2 cellular contexts compared by ENCODE assay signal in genomic region chr6:148177589-148178233, GRCh38.
TF ChIP-seq lines count a peak whose summit lies in the region.

No MANE protein-coding gene starts in this region.

TF ChIP-seq in IMR-90, 13 proteins besides CTCF, POLR2A, EP300 and RAD21:
- TF ChIP-seq CEBPB (IDR thresholded peaks at IDR 0.05; ENCODE audit: low read depth, low read length) (peak; percentile 51), MAZ (IDR thresholded peaks at IDR 0.05; ENCODE audit: borderline replicate concordance, low read depth, low read length) (no peak), SMC3 (IDR thresholded peaks at IDR 0.05; ENCODE audit: low read depth, low read length) (peak; percentile 84)
- TF ChIP-seq, protein P1, sequence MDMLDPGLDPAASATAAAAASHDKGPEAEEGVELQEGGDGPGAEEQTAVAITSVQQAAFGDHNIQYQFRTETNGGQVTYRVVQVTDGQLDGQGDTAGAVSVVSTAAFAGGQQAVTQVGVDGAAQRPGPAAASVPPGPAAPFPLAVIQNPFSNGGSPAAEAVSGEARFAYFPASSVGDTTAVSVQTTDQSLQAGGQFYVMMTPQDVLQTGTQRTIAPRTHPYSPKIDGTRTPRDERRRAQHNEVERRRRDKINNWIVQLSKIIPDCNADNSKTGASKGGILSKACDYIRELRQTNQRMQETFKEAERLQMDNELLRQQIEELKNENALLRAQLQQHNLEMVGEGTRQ (IDR thresholded peaks at IDR 0.05; ENCODE audit: low read depth, low read length) = no peak
TF ChIP-seq in IMR-90: peak in this region for 2.

TF ChIP-seq in endothelial cell of umbilical vein, 7 proteins besides CTCF, POLR2A, EP300 and RAD21:
- TF ChIP-seq GATA2 (IDR thresholded peaks at IDR 0.05; ENCODE audit: insufficient read depth, insufficient read length, low read depth, low read length) (no peak), POLR2AphosphoS5 (IDR thresholded peaks at IDR 0.05; ENCODE audit: insufficient read depth, low read depth, low read length) (no peak), FOS (IDR thresholded peaks at IDR 0.05; ENCODE audit: borderline replicate concordance, insufficient read depth, low read length) (no peak), JUN (IDR thresholded peaks at IDR 0.05; ENCODE audit: borderline replicate concordance, insufficient read depth, insufficient read length, low read depth) (no peak), EZH2 (IDR thresholded peaks at IDR 0.05; ENCODE audit: borderline replicate concordance, low read depth, low read length, severe bottlenecking) (no peak)
